ENCODE assay signal across 8 cellular contexts in genomic region chr5:72355706-72356299, GRCh38. TPM values are rescaled to one million over a fixed set of nuclear protein-coding genes. Genes with fewer than 3 reads are reported as not detected.
DNase-seq lines count a peak whose midpoint lies in the region; ATAC-seq and TF ChIP-seq lines count a peak whose summit lies in the region.

No MANE protein-coding gene starts in this region.

- peak; percentile 57 for ATAC-seq in Right ventricle myocardium inferior
- peak; percentile 87 to 95 for ATAC-seq in right cardiac atrium

- H3K27me3 Mint-ChIP-seq in T-helper 2 cell treated with Interferon-gamma antibody and Interleukin-4, amounts not matched to agents 5 μg/mL and 100 μg/mL, for 36 hours (ENCODE audit: low read depth): no peaks in the 10 kb centered on the region

- H3K4me1 Mint-ChIP-seq in T-helper 2 cell treated with Interferon-gamma antibody and Interleukin-4, amounts not matched to agents 5 μg/mL and 100 μg/mL, for 36 hours (ENCODE audit: low read depth): no peaks in the 10 kb centered on the region

- H3K27ac Mint-ChIP-seq in T-helper 2 cell treated with Interferon-gamma antibody and Interleukin-4, amounts not matched to agents 5 μg/mL and 100 μg/mL, for 36 hours: no peak overlapping the region

- no peaks in the 10 kb centered on the region for H3K9me3 Mint-ChIP-seq in T-helper 2 cell treated with Interferon-gamma antibody and Interleukin-4, amounts not matched to agents 5 μg/mL and 100 μg/mL, for 36 hours

- no peaks in the 10 kb centered on the region for H3K36me3 ChIP-seq in thyroid gland

- no peaks in the 10 kb centered on the region for H3K27me3 ChIP-seq in right cardiac atrium (ENCODE audit: control insufficient read depth, insufficient read depth)
- no peaks in the 10 kb centered on the region for H3K27me3 ChIP-seq in thyroid gland

- DNase-seq in Right ventricle myocardium inferior (ENCODE audit: missing footprints) (no peak), cardiac septum (ENCODE audit: low spot score) (no peak), right cardiac atrium (peak; percentile 22 to 67 (median 60)), thyroid gland (peak; percentile 21 to 33), NCI-H128 (lab: John Stamatoyannopoulos, UW; ENCODE audit: unreplicated experiment) (no peak)
- DNase-seq in T-helper 2 cell treated with Interferon-gamma antibody and Interleukin-4, amounts not matched to agents 5 μg/mL and 100 μg/mL, for 36 hours (ENCODE audit: low spot score): no peak
- DNase-seq in effector CD4-positive, alpha-beta T cell: no peak

- H3K27ac ChIP-seq in right cardiac atrium (ENCODE audit: low read length): no peak overlapping the region
- no peak overlapping the region for H3K27ac ChIP-seq in thyroid gland

- TF ChIP-seq CTCF in WI38 (IDR thresholded peaks at IDR 0.05; ENCODE audit: low read depth, low read length) (peak; percentile 24; the same call in 1 of the 2 replicates), thyroid gland (IDR thresholded peaks at IDR 0.05) (peak in 3 of 6 experiments; percentile 32 to 48 (median 39))

- H3K4me3 ChIP-seq in WI38 (ENCODE audit: low read depth, low read length) (no peak overlapping the region), right cardiac atrium (ENCODE audit: low read length) (no peak overlapping the region), thyroid gland (replicated peaks in 1 of 3) (no peak overlapping the region)

- intact Hi-C loops in Right ventricle myocardium inferior (cut with DNase I) (no loop called here), cardiac septum (cut with DNase I) (no loop called here), right cardiac atrium (cut with DNase I) (no loop called here), thyroid gland (cut with DNase I) (no loop called here)

- no peak for TF ChIP-seq POLR2A in thyroid gland (IDR thresholded peaks at IDR 0.05)

- H3K4me1 ChIP-seq in right cardiac atrium (ENCODE audit: control insufficient read depth, insufficient read depth, low read length) (peaks cover 1% of the 10 kb centered on the region), thyroid gland (peaks cover 3 to 6% of the 10 kb centered on the region in 2 donors)

- H3K9me3 ChIP-seq in right cardiac atrium (ENCODE audit: control insufficient read depth, low read length) (no peaks in the 10 kb centered on the region), thyroid gland (no peaks in the 10 kb centered on the region)

- WGBS in right cardiac atrium: 61% methylated on average over 5 of the region's 5 CpGs
- WGBS in thyroid gland, 2 donors: 72 to 75% methylated on average over 5 of the region's 5 CpGs

- H3K4me3 Mint-ChIP-seq in T-helper 2 cell treated with Interferon-gamma antibody and Interleukin-4, amounts not matched to agents 5 μg/mL and 100 μg/mL, for 36 hours: no peak overlapping the region

- H3K36me3 Mint-ChIP-seq in T-helper 2 cell treated with Interferon-gamma antibody and Interleukin-4, amounts not matched to agents 5 μg/mL and 100 μg/mL, for 36 hours (ENCODE audit: low read depth): peaks cover 12% of the 10 kb centered on the region

RNA-seq across cellular contexts. Expression of gene PTCD2, which starts 35.6 kb away (rescaled TPM):
- total RNA-seq in Right ventricle myocardium inferior (15.5 TPM), cardiac septum (17.3 TPM), right cardiac atrium (10 to 100 TPM; 10.1 to 14.0 (median 12.7) TPM), thyroid gland (10 to 100 TPM in 3 of 4 donors, 1 to 10 TPM in 1; 7.8 to 15.9 (median 11.5) TPM)
- 6.9 TPM for polyA plus RNA-seq in right cardiac atrium

RNA-seq across cellular contexts. Expression of gene MRPS27, which starts 35.8 kb away (rescaled TPM):
- total RNA-seq in Right ventricle myocardium inferior (65.5 TPM), cardiac septum (60.4 TPM), right cardiac atrium (10 to 100 TPM; 45.1 to 71.7 (median 61.2) TPM), thyroid gland (10 to 100 TPM; 71.4 to 86.1 (median 80.4) TPM)
- polyA plus RNA-seq in right cardiac atrium: 40.5 TPM

Comparison
In these comparisons a context has a peak if more than half of its experiments do, and no peak if none do; other contexts are left out.
1. DNase-seq: peak in right cardiac atrium (3 of 3) and thyroid gland (2 of 2); none in Right ventricle myocardium inferior (single experiment), cardiac septum (single experiment), T-helper 2 cell treated with Interferon-gamma antibody and Interleukin-4, amounts not matched to agents 5 μg/mL and 100 μg/mL, for 36 hours (single experiment), NCI-H128 (single experiment) and effector CD4-positive, alpha-beta T cell (single experiment).